Comparison of ENCODE assay signal across 8 cellular contexts in the genomic region with DNA sequence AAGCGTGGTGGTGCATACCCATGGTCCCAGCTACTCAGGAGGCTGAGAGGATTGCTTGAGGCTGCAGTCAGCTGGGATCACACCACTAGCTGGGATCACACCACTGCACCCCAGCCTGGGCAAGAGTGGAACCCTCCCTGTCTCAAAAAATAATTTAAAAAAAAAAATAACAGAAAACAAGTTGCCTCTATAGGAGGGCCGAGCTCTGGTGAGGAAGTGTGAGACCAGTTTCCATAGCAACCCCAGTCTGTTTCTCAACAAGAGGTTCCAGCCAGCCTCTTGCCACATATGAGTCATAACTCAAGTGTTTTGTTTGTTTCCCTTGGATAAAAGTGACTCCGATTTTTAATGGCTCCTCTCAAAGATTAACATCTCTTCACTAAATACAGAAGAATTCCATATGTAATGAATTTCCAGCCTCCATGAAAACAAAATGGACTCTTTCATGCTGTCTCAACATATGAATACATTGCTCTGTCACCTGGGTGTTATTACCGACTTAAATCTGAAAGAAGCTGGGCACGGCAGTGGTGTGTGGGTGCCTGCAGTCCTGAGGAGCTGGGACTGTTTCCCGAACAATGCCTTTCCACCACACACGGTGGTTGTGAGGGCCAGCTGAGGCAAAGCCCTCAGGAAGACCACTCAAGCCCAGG. TPM values are rescaled to one million over a fixed set of nuclear protein-coding genes. Genes with fewer than 3 reads are reported as not detected.
A peak's percentile ranks its signal among the peaks of the same experiment; 100 is the strongest.
DNase-seq lines count a peak whose midpoint lies in the region; ATAC-seq lines count a peak whose summit lies in the region.

No MANE protein-coding gene starts in this region.

- peak overlapping the region; percentile 33 to 91 for H2BK12ac ChIP-seq in mesenchymal stem cell (ENCODE audit: low read length in 2 of 2)

- H3K27me3 ChIP-seq in mesenchymal stem cell (ENCODE audit: control insufficient read depth in 1 of 2, insufficient read depth in 1 of 2, low read length in 2 of 2), result no peaks in the 10 kb centered on the region

- H2AK5ac ChIP-seq in mesenchymal stem cell (ENCODE audit: low read length, severe bottlenecking), result peak overlapping the region; percentile 18

- no peak overlapping the region for H2BK15ac ChIP-seq in mesenchymal stem cell (ENCODE audit: low read depth, poor library complexity, severe bottlenecking)

- peak overlapping the region; percentile 76 to 77 for H3K4ac ChIP-seq in mesenchymal stem cell (ENCODE audit: low read depth in 1 of 2, low read length in 2 of 2)

- H3K14ac ChIP-seq in mesenchymal stem cell (ENCODE audit: low read length in 2 of 2), result peak overlapping the region in 1 of 2 experiments; percentile 79

- peaks cover 60 to 71% of the 10 kb centered on the region in 2 experiments for H3K36me3 ChIP-seq in mesenchymal stem cell (ENCODE audit: control insufficient read depth in 1 of 2, insufficient read depth in 2 of 2, low read depth in 1 of 2, low read length in 2 of 2)

- H3K27ac Mint-ChIP-seq in stimulated activated effector memory CD8-positive, alpha-beta T cell treated with anti-CD3 and anti-CD28 coated beads, Interleukin-12 subunit alpha, Interleukin-12 subunit beta, amount 100 ng/mL, for 72 hours, result peak overlapping the region; percentile 97

- H3K79me1 ChIP-seq in mesenchymal stem cell (replicated peaks; ENCODE audit: low read length, poor library complexity, severe bottlenecking), result peaks cover 17% of the 10 kb centered on the region

- peak overlapping the region; percentile 41 for H3K4me3 Mint-ChIP-seq in stimulated activated effector memory CD8-positive, alpha-beta T cell treated with anti-CD3 and anti-CD28 coated beads, Interleukin-12 subunit alpha, Interleukin-12 subunit beta, amount 100 ng/mL, for 72 hours

- no peaks in the 10 kb centered on the region for H3K9me3 Mint-ChIP-seq in stimulated activated effector memory CD8-positive, alpha-beta T cell treated with anti-CD3 and anti-CD28 coated beads, Interleukin-12 subunit alpha, Interleukin-12 subunit beta, amount 100 ng/mL, for 72 hours

- DNase-seq in AG20443 (ENCODE audit: low spot score), result peak; percentile 95
- peak; percentile 39 to 68 for DNase-seq in NCI-H446 (lab: John Stamatoyannopoulos, UW)
- peak; percentile 27 to 38 for DNase-seq in activated CD4-positive, alpha-beta T cell treated with anti-CD3 and anti-CD28 coated beads, Interleukin-2, amount 50 U/mL, for 4 hours
- peak; percentile 39 for DNase-seq in effector CD8-positive, alpha-beta T cell (lab: John Stamatoyannopoulos, UW)
- peak; percentile 100 for DNase-seq in mesenchymal stem cell
- peak; percentile 35 to 74 for DNase-seq in stimulated activated effector memory CD8-positive, alpha-beta T cell treated with anti-CD3 and anti-CD28 coated beads, Interleukin-12 subunit alpha, Interleukin-12 subunit beta, amount 100 ng/mL, for 72 hours (ENCODE audit: low spot score in 2 of 2)

- H3K9me3 ChIP-seq in mesenchymal stem cell (ENCODE audit: control insufficient read depth, low read length), result no peaks in the 10 kb centered on the region

- H2BK5ac ChIP-seq in mesenchymal stem cell (ENCODE audit: low read depth, low read length, poor library complexity, severe bottlenecking), result peak overlapping the region; percentile 60

- H3K4me1 ChIP-seq in mesenchymal stem cell (ENCODE audit: control insufficient read depth, insufficient read depth, low read depth, low read length), result peaks cover 31% of the 10 kb centered on the region

- H3K27ac ChIP-seq in mesenchymal stem cell (ENCODE audit: low read length, poor library complexity, severe bottlenecking), result peak overlapping the region; percentile 97

- peak overlapping the region; percentile 82 for H4K91ac ChIP-seq in mesenchymal stem cell (ENCODE audit: low read length)

- ATAC-seq in GM18873 (IDR thresholded peaks at IDR 0.05; ENCODE audit: low FRiP score, unreplicated experiment) (peak; percentile 90), HG03097 (IDR thresholded peaks at IDR 0.05; ENCODE audit: low FRiP score, unreplicated experiment) (peak; percentile 76)
- peak; percentile 91 for ATAC-seq in stimulated activated effector memory CD8-positive, alpha-beta T cell treated with anti-CD3 and anti-CD28 coated beads, Interleukin-12 subunit alpha, Interleukin-12 subunit beta, amount 100 ng/mL, for 72 hours

- H3K4me2 ChIP-seq in mesenchymal stem cell (ENCODE audit: low read length, poor library complexity, severe bottlenecking), result no peak overlapping the region

- peak overlapping the region; percentile 95 for H3K9ac ChIP-seq in mesenchymal stem cell (ENCODE audit: low read length)

- H2BK120ac ChIP-seq in mesenchymal stem cell (ENCODE audit: low read depth, low read length), result peak overlapping the region; percentile 20

- H3K18ac ChIP-seq in mesenchymal stem cell (ENCODE audit: low read depth in 1 of 2, low read length in 2 of 2), result peak overlapping the region; percentile 40 to 93

- no peak overlapping the region for H2AFZ ChIP-seq in mesenchymal stem cell (ENCODE audit: low read depth, low read length)

- 13% methylated on average over 5 of the region's 7 CpGs for WGBS in mesenchymal stem cell

- no peak overlapping the region for H3K23ac ChIP-seq in mesenchymal stem cell (ENCODE audit: low read length in 2 of 2)

- peak overlapping the region; percentile 70 for H4K8ac ChIP-seq in mesenchymal stem cell (ENCODE audit: low read length)

- peak overlapping the region in 1 of 2 experiments; percentile 58 for H3K4me3 ChIP-seq in mesenchymal stem cell (ENCODE audit: insufficient read depth in 1 of 2, low read depth in 1 of 2, low read length in 2 of 2)

- peaks cover 64% of the 10 kb centered on the region for H3K4me1 Mint-ChIP-seq in stimulated activated effector memory CD8-positive, alpha-beta T cell treated with anti-CD3 and anti-CD28 coated beads, Interleukin-12 subunit alpha, Interleukin-12 subunit beta, amount 100 ng/mL, for 72 hours

- peaks cover 70% of the 10 kb centered on the region for H3K36me3 Mint-ChIP-seq in stimulated activated effector memory CD8-positive, alpha-beta T cell treated with anti-CD3 and anti-CD28 coated beads, Interleukin-12 subunit alpha, Interleukin-12 subunit beta, amount 100 ng/mL, for 72 hours

RNA-seq across cellular contexts. Expression of gene TMEM43, which starts 19.7 kb away (rescaled TPM):
- polyA plus RNA-seq in mesenchymal stem cell (2013, experiment 1 of 2), result 59.7 TPM
- 60.6 TPM for polyA plus RNA-seq in mesenchymal stem cell (2013, experiment 2 of 2)

RNA-seq across cellular contexts. Expression of gene CHCHD4, which starts 19.9 kb away (rescaled TPM):
- 8.1 TPM for polyA plus RNA-seq in mesenchymal stem cell (2013, experiment 1 of 2)
- 8.2 TPM for polyA plus RNA-seq in mesenchymal stem cell (2013, experiment 2 of 2)

RNA-seq across cellular contexts. Expression of gene XPC, which starts 33.9 kb away (rescaled TPM):
- 16.7 TPM for polyA plus RNA-seq in mesenchymal stem cell (2013, experiment 1 of 2)
- polyA plus RNA-seq in mesenchymal stem cell (2013, experiment 2 of 2), result 16.5 TPM

RNA-seq across cellular contexts. Expression of gene LSM3, which starts 34.1 kb away (rescaled TPM):
- polyA plus RNA-seq in mesenchymal stem cell (2013, experiment 1 of 2), result 14.3 TPM
- 14.7 TPM for polyA plus RNA-seq in mesenchymal stem cell (2013, experiment 2 of 2)

Comparison
In these comparisons a context has a peak if more than half of its experiments do, and no peak if none do; other contexts are left out.
1. DNase-seq: peak in every context shown above with its lines; median percentile 100 in mesenchymal stem cell; 95 in AG20443; 54 in stimulated activated effector memory CD8-positive, alpha-beta T cell treated with anti-CD3 and anti-CD28 coated beads, Interleukin-12 subunit alpha, Interleukin-12 subunit beta, amount 100 ng/mL, for 72 hours; 54 in NCI-H446; 39 in effector CD8-positive, alpha-beta T cell; 32 in activated CD4-positive, alpha-beta T cell treated with anti-CD3 and anti-CD28 coated beads, Interleukin-2, amount 50 U/mL, for 4 hours.